8 cellular contexts compared by ENCODE assay signal in genomic region chr14:45253070-45253753, GRCh38. TPM values are rescaled to one million over a fixed set of nuclear protein-coding genes. Genes with fewer than 3 reads are reported as not detected.
DNase-seq lines count a peak whose midpoint lies in the region; ATAC-seq and TF ChIP-seq lines count a peak whose summit lies in the region.

TSS of gene MIS18BP1 (minus strand) at chr14:45253202. CDS start at chr14:45247286, 5,916 bp downstream.

- H3K27ac ChIP-seq in caudate nucleus (ENCODE audit: low read depth, low read length), result peak within 1 kb of the TSS; percentile 93
- peak within 1 kb of the TSS; percentile 87 to 95 (median 93) for H3K27ac ChIP-seq in spleen

- ATAC-seq in GM19023 (IDR thresholded peaks at IDR 0.05; ENCODE audit: unreplicated experiment), result peak; percentile 87
- ATAC-seq in HG03280 (IDR thresholded peaks at IDR 0.05; ENCODE audit: unreplicated experiment), result peak; percentile 74
- ATAC-seq in activated B cell treated with CpG ODN at 0.5 μM for 24 hours (ENCODE audit: low read depth), result peak; percentile 88

- WGBS in spleen, 5 donors, result 1 to 4% (median 1%) methylated on average over 46 to 61 of the region's 61 CpGs

- DNase-seq in AG10803 (ENCODE audit: low read depth) (peak; percentile 96), NCI-H345 (lab: John Stamatoyannopoulos, UW) (peak; percentile 94), activated B cell treated with CpG ODN at 0.5 μM for 24 hours (peak; percentile 87), caudate nucleus (lab: John Stamatoyannopoulos, UW) (peak; percentile 16 to 97 (median 83)), inferior parietal cortex (ENCODE audit: extremely low spot score) (peak; percentile 84), spleen (peak; percentile 99)

- peak; percentile 26 to 84 (median 54) for TF ChIP-seq POLR2A in spleen (IDR thresholded peaks at IDR 0.05)

- POLR2A ChIA-PET in activated B cell treated with CpG ODN at 0.5 μM for 24 hours (lab: Charles Lee), result interaction anchor here (0.6 to 3.2 kb wide), 8 partner anchors 14 to 356 kb away, joined by 3 to 23 read pairs (median 4); partner anchors contain the start of genes FANCM, FKBP3, KLHL28 and TOGARAM1

- H3K4me3 Mint-ChIP-seq in activated B cell treated with CpG ODN at 0.5 μM for 24 hours, result peak within 1 kb of the TSS; percentile 94

- peak within 1 kb of the TSS; percentile 95 for H3K27ac Mint-ChIP-seq in activated B cell treated with CpG ODN at 0.5 μM for 24 hours

- H3K36me3 ChIP-seq in spleen, result no peaks in the 10 kb centered on the region

- H3K36me3 Mint-ChIP-seq in activated B cell treated with CpG ODN at 0.5 μM for 24 hours (ENCODE audit: low read depth), result peaks cover 6% of the 10 kb centered on the region

- H3K27me3 Mint-ChIP-seq in activated B cell treated with CpG ODN at 0.5 μM for 24 hours, result no peaks in the 10 kb centered on the region

- intact Hi-C loops in activated B cell treated with CpG ODN at 0.5 μM for 24 hours (cut with micrococcal nuclease) (loop anchor here (1.0 kb wide), 5 partner anchors 15 to 356 kb away; partner anchors contain the start of genes FKBP3 and TOGARAM1), spleen (cut with DNase I; ENCODE audit: low total_unique reads) (loop anchor here (5.0 kb wide), 1 partner anchor 121 kb away; the partner anchor contains the start of gene FKBP3)

- peaks cover 0 to 23% (median 15%) of the 10 kb centered on the region in 8 donors for H3K9me3 ChIP-seq in spleen

- H3K4me1 ChIP-seq in spleen, result peaks cover 3 to 58% (median 50%) of the 10 kb centered on the region in 6 donors

- H3K27me3 ChIP-seq in spleen (replicated peaks in 1 of 7), result no peaks in the 10 kb centered on the region

- H3K9me3 Mint-ChIP-seq in activated B cell treated with CpG ODN at 0.5 μM for 24 hours, result peaks cover 10% of the 10 kb centered on the region

- H3K4me1 Mint-ChIP-seq in activated B cell treated with CpG ODN at 0.5 μM for 24 hours, result peaks cover 38% of the 10 kb centered on the region

- peak within 1 kb of the TSS; percentile 81 for H3K4me3 ChIP-seq in AG10803 (ENCODE audit: low read length)
- peak within 1 kb of the TSS; percentile 64 to 89 (median 79) for H3K4me3 ChIP-seq in spleen

- TF ChIP-seq CTCF in AG10803 (conservative IDR thresholded peaks at IDR 0.05; ENCODE audit: low read length) (peak; percentile 55), activated B cell treated with CpG ODN at 0.5 μM for 24 hours (IDR thresholded peaks at IDR 0.05) (no peak), spleen (IDR thresholded peaks at IDR 0.05 in 8 of 11, conservative IDR thresholded peaks at IDR 0.05 in 3 of 11) (peak; percentile 75 to 96 (median 87))

- CTCF ChIA-PET in activated B cell treated with CpG ODN at 0.5 μM for 24 hours (lab: Charles Lee), result interaction anchor here (1.0 to 1.5 kb wide), 4 partner anchors 9 to 291 kb away, joined by 4 to 8 read pairs (median 4); partner anchors contain the start of genes KLHL28, PRPF39 and TOGARAM1

RNA-seq across cellular contexts. Expression of gene MIS18BP1, which starts in this region (rescaled TPM):
- total RNA-seq in activated B cell treated with CpG ODN at 0.5 μM for 24 hours, result 38.8 and 47.1 TPM in 2 replicates
- 10 to 100 TPM; 34.2 to 86.3 (median 48.4) TPM for total RNA-seq in spleen
- 10 to 100 TPM; 12.8 to 14.3 (median 14.3) TPM for polyA plus RNA-seq in spleen

Comparison
In these comparisons a context has a peak if more than half of its experiments do, and no peak if none do; other contexts are left out.
1. Peak in every context shown above with its lines: DNase-seq, ATAC-seq, H3K4me3 ChIP-seq and H3K27ac ChIP-seq.